9 cellular contexts compared by ENCODE assay signal in the genomic region with DNA sequence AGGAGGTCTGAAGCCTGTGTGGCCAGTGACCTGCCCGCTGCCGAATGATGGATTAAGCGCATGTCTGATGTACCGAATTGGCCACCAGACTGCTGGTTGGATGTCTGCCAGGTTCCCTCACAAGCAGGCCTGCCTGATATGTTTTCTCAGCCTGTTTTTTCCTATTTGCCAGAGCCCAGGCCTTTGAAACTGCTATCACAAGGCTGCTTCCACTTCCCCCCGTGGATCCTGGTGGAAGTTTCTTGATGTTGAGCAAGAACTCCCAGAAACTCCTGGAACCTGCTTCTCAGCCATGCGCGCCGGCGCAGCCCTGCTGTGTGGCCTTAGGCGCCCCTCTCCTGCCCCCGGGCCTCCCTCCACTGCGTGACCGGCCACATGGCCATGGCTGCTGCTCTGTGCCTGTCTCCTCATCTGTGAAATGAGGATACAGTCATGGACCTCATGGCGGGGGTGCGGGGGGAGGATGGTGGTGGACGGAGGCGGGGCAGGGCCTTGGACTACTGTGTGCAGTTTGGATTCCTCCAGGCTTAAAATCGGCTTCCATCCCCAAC. TPM values are rescaled to one million over a fixed set of nuclear protein-coding genes. Genes with fewer than 3 reads are reported as not detected.
DNase-seq lines count a peak whose midpoint lies in the region; ATAC-seq and TF ChIP-seq lines count a peak whose summit lies in the region.
"Had no signal": no experiment of that assay in that cellular context is flagged by ENCODE, and none has a peak within 500 bp of the region (broad histone marks: within the 10 kb centered on the region; RNA-seq: fewer than 3 reads in every experiment).

No MANE protein-coding gene starts in this region.

- no TSS peak for BruUV-seq in MCF 10A (replicated peaks; lab: Mats Ljungman, UMichigan)

- TF ChIP-seq CTCF in adrenal gland (IDR thresholded peaks at IDR 0.05) (no peak), heart right ventricle (IDR thresholded peaks at IDR 0.05) (peak in 1 of 9 donors; percentile 53), MCF 10A (IDR thresholded peaks at IDR 0.05; ENCODE audit: unreplicated experiment) (no peak), esophagus squamous epithelium (IDR thresholded peaks at IDR 0.05) (no peak)

- CTCF ChIA-PET in MCF 10A (lab: Yijun Ruan, JAX), result no interaction called here
- CTCF ChIA-PET in activated CD8-positive, alpha-beta T cell treated with anti-CD3 and anti-CD28 coated beads, Interleukin-2, amount 10 ng/mL, durations not matched to agents 7 days and 5 days (lab: Charles Lee), result no interaction called here

- H3K4me1 ChIP-seq in adrenal gland (replicated peaks in 1 of 2) (peaks cover 0 to 6% of the 10 kb centered on the region in 2 donors), heart right ventricle (peaks cover 0 to 29% (median 18%) of the 10 kb centered on the region in 9 donors), esophagus squamous epithelium (peaks cover 0 to 19% (median 6%) of the 10 kb centered on the region in 3 donors)

- POLR2A ChIA-PET in MCF 10A (lab: Yijun Ruan, JAX), result no interaction called here
- POLR2A ChIA-PET in activated CD8-positive, alpha-beta T cell treated with anti-CD3 and anti-CD28 coated beads, Interleukin-2, amount 10 ng/mL, durations not matched to agents 7 days and 5 days (lab: Charles Lee), result no interaction called here

- peak; percentile 25 to 58 (median 49) for ATAC-seq in heart right ventricle
- no peak for ATAC-seq in activated CD8-positive, alpha-beta T cell treated with anti-CD3 and anti-CD28 coated beads, Interleukin-2, amount 10 ng/mL, durations not matched to agents 7 days and 5 days
- no peak for ATAC-seq in HG03039 (IDR thresholded peaks at IDR 0.05; ENCODE audit: unreplicated experiment)

- H3K27me3 ChIP-seq in adrenal gland (no peaks in the 10 kb centered on the region), heart right ventricle (no peaks in the 10 kb centered on the region), esophagus squamous epithelium (no peaks in the 10 kb centered on the region)

- H3K27ac ChIP-seq in adrenal gland, result peak overlapping the region in 1 of 5 donors; percentile 64
- peak overlapping the region in 9 of 10 donors; percentile 34 to 81 (median 71) for H3K27ac ChIP-seq in heart right ventricle
- peak overlapping the region in 1 of 4 donors; percentile 11 for H3K27ac ChIP-seq in esophagus squamous epithelium

- no peaks in the 10 kb centered on the region for H3K9me3 Mint-ChIP-seq in MCF 10A (ENCODE audit: unreplicated experiment)
- H3K9me3 Mint-ChIP-seq in activated CD8-positive, alpha-beta T cell treated with anti-CD3 and anti-CD28 coated beads, Interleukin-2, amount 10 ng/mL, durations not matched to agents 7 days and 5 days (ENCODE audit: insufficient read depth), result no peaks in the 10 kb centered on the region

- intact Hi-C loops in adrenal gland (cut with DNase I), result no loop called here
- intact Hi-C loops in heart right ventricle (cut with DNase I), result loop anchor here in 1 of 10 donors (5.0 kb wide), 1 partner anchor 776 kb away; no protein-coding TSS in a partner anchor
- intact Hi-C loops in posterior cingulate gyrus (cut with DNase I), result no loop called here
- intact Hi-C loops in MCF 10A (cut with micrococcal nuclease), result no loop called here
- intact Hi-C loops in esophagus squamous epithelium (cut with DNase I), result no loop called here

- no peaks in the 10 kb centered on the region for H3K36me3 ChIP-seq in adrenal gland (replicated peaks in 1 of 2)
- no peaks in the 10 kb centered on the region for H3K36me3 ChIP-seq in heart right ventricle
- no peaks in the 10 kb centered on the region for H3K36me3 ChIP-seq in esophagus squamous epithelium

- no peaks in the 10 kb centered on the region for H3K36me3 Mint-ChIP-seq in MCF 10A (ENCODE audit: insufficient read depth, unreplicated experiment)
- no peaks in the 10 kb centered on the region for H3K36me3 Mint-ChIP-seq in activated CD8-positive, alpha-beta T cell treated with anti-CD3 and anti-CD28 coated beads, Interleukin-2, amount 10 ng/mL, durations not matched to agents 7 days and 5 days (ENCODE audit: low read depth)

- H3K27ac Mint-ChIP-seq in MCF 10A (ENCODE audit: low read depth, unreplicated experiment), result no peak overlapping the region
- no peak overlapping the region for H3K27ac Mint-ChIP-seq in activated CD8-positive, alpha-beta T cell treated with anti-CD3 and anti-CD28 coated beads, Interleukin-2, amount 10 ng/mL, durations not matched to agents 7 days and 5 days

- H3K27me3 Mint-ChIP-seq in MCF 10A (ENCODE audit: insufficient read depth, unreplicated experiment), result no peaks in the 10 kb centered on the region
- no peaks in the 10 kb centered on the region for H3K27me3 Mint-ChIP-seq in activated CD8-positive, alpha-beta T cell treated with anti-CD3 and anti-CD28 coated beads, Interleukin-2, amount 10 ng/mL, durations not matched to agents 7 days and 5 days (ENCODE audit: low read depth)

- TF ChIP-seq POLR2A in adrenal gland (IDR thresholded peaks at IDR 0.05) (no peak), esophagus squamous epithelium (IDR thresholded peaks at IDR 0.05) (no peak)

- H3K9me3 ChIP-seq in adrenal gland (replicated peaks in 1 of 3) (no peaks in the 10 kb centered on the region), heart right ventricle (peaks cover 0 to 1% (median 0%) of the 10 kb centered on the region in 11 donors), esophagus squamous epithelium (no peaks in the 10 kb centered on the region)

- H3K4me3 ChIP-seq in adrenal gland (no peak overlapping the region), heart right ventricle (peak overlapping the region in 2 of 10 donors; percentile 46 to 48), esophagus squamous epithelium (no peak overlapping the region)

- no peaks in the 10 kb centered on the region for H3K4me1 Mint-ChIP-seq in MCF 10A (ENCODE audit: insufficient read depth, unreplicated experiment)
- H3K4me1 Mint-ChIP-seq in activated CD8-positive, alpha-beta T cell treated with anti-CD3 and anti-CD28 coated beads, Interleukin-2, amount 10 ng/mL, durations not matched to agents 7 days and 5 days (ENCODE audit: low read depth), result peaks cover 15% of the 10 kb centered on the region

- WGBS in adrenal gland, 4 donors, result 43 to 65% (median 64%) methylated on average over 15 to 18 of the region's 18 CpGs
- 50 to 53% methylated on average over 18 of the region's 18 CpGs for WGBS in heart right ventricle, 2 donors
- 67 to 84% methylated on average over 7 to 15 of the region's 18 CpGs for WGBS in esophagus squamous epithelium, 2 donors

- H3K4me3 Mint-ChIP-seq in MCF 10A (ENCODE audit: unreplicated experiment), result no peak overlapping the region
- no peak overlapping the region for H3K4me3 Mint-ChIP-seq in activated CD8-positive, alpha-beta T cell treated with anti-CD3 and anti-CD28 coated beads, Interleukin-2, amount 10 ng/mL, durations not matched to agents 7 days and 5 days

- peak; percentile 30 for DNase-seq in NCI-H1092 (lab: John Stamatoyannopoulos, UW)
- peak in 6 of 7 donors; percentile 23 to 85 (median 36) for DNase-seq in adrenal gland
- peak; percentile 32 to 71 for DNase-seq in heart right ventricle
- peak in 7 of 10 donors; percentile 33 to 91 (median 52) for DNase-seq in posterior cingulate gyrus
- DNase-seq in MCF 10A (ENCODE audit: unreplicated experiment), result no peak
- no peak for DNase-seq in esophagus squamous epithelium (lab: John Stamatoyannopoulos, UW)
- DNase-seq in activated CD8-positive, alpha-beta T cell treated with anti-CD3 and anti-CD28 coated beads, Interleukin-2, amount 10 ng/mL, durations not matched to agents 7 days and 5 days, result no peak
- DNase-seq: KG1 had no signal

RNA-seq across cellular contexts. Expression of gene CALM1, which starts 56.6 kb away (rescaled TPM):
- total RNA-seq in adrenal gland, result 100 to 1,000 TPM; 191 to 402 (median 259) TPM
- polyA plus RNA-seq in adrenal gland, result 100 to 1,000 TPM; 190 to 372 (median 193) TPM
- total RNA-seq in heart right ventricle, result 100 to 1,000 TPM; 409 to 787 (median 454) TPM
- polyA plus RNA-seq in heart right ventricle, result 100 to 1,000 TPM; 293 to 352 TPM
- 122 and 140 TPM in 2 replicates for total RNA-seq in MCF 10A (2022)
- 100 to 1,000 TPM; 329 to 554 (median 426) TPM for total RNA-seq in esophagus squamous epithelium
- 100 to 1,000 TPM; 788 to 821 TPM for total RNA-seq in activated CD8-positive, alpha-beta T cell treated with anti-CD3 and anti-CD28 coated beads, Interleukin-2, amount 10 ng/mL, durations not matched to agents 7 days and 5 days

Comparison
In these comparisons a context has a peak if more than half of its experiments do, and no peak if none do; other contexts are left out.
1. DNase-seq: peak in NCI-H1092 (single experiment), adrenal gland (6 of 7), heart right ventricle (2 of 2) and posterior cingulate gyrus (7 of 10); none in MCF 10A (single experiment), esophagus squamous epithelium (single experiment) and activated CD8-positive, alpha-beta T cell treated with anti-CD3 and anti-CD28 coated beads, Interleukin-2, amount 10 ng/mL, durations not matched to agents 7 days and 5 days (single experiment).
2. ATAC-seq: peak in heart right ventricle (8 of 8); none in activated CD8-positive, alpha-beta T cell treated with anti-CD3 and anti-CD28 coated beads, Interleukin-2, amount 10 ng/mL, durations not matched to agents 7 days and 5 days (single experiment) and HG03039 (single experiment).